8 cellular contexts compared by ENCODE assay signal in the genomic region with DNA sequence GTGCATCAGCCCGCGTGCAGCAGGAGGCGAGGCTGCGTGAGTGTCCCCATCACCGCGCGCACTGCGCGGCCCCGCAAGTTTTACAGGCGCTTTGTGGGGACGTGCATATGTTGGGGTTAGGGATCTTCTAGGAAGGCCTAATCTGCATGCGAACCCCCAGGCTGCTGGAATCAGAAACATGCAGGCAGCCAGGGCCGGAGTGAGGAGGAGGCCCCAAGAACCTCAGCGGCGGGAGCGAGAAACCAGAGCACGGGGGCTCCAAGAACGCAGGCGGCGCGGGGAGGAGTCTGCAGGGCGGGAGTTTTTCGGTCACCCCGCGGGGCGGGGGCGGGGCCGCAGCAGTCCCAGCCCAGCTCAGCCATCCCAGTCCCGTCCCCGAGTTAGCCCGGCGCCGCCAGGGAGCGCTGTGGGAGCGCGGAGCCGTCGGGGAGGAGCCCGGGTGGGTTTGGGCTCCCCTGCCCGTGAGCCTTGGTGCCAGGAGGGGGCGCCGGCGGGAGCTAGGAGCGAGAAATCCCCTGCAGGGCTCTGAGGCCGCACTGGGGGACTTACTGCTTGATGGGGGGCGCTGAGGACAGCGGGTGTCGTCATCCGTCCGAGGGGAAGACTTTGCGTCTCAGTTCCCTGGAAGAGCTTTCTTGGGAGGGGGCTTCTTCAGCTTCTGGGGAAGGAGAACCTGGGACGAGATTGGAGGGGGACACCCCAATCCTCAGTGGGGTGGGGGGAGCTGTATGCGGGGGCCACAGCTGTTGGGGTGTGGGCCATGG. TPM values are rescaled to one million over a fixed set of nuclear protein-coding genes. Genes with fewer than 3 reads are reported as not detected.
DNase-seq lines count a peak whose midpoint lies in the region; ATAC-seq and TF ChIP-seq lines count a peak whose summit lies in the region.

No MANE protein-coding gene starts in this region.

- peaks cover 22% of the 10 kb centered on the region for H3K27me3 ChIP-seq in CD8-positive, alpha-beta memory T cell (ENCODE audit: insufficient read depth, low read length, poor library complexity, severe bottlenecking)
- peaks cover 12% of the 10 kb centered on the region for H3K27me3 ChIP-seq in RWPE2 (ENCODE audit: insufficient read depth, poor library complexity, severe bottlenecking)
- peaks cover 16% of the 10 kb centered on the region for H3K27me3 ChIP-seq in suprapubic skin

- H3K36me3 Mint-ChIP-seq in CD8-positive, alpha-beta memory T cell, result no peaks in the 10 kb centered on the region
- no peaks in the 10 kb centered on the region for H3K36me3 Mint-ChIP-seq in activated T-helper 17 cell treated with anti-CD3 and anti-CD28 coated beads, Interleukin-2, amount 50 U/mL, for 72 hours (ENCODE audit: low read depth)

- POLR2A ChIA-PET in CD8-positive, alpha-beta memory T cell (lab: Charles Lee), result interaction anchor here (0.6 to 1.5 kb wide), 4 partner anchors 21 to 222 kb away, joined by 3 to 13 read pairs (median 3); a partner anchor contains a TSS

- peak overlapping the region; percentile 27 to 87 (median 67) for H3K4me3 Mint-ChIP-seq in CD8-positive, alpha-beta memory T cell
- peak overlapping the region; percentile 76 for H3K4me3 Mint-ChIP-seq in activated T-helper 17 cell treated with anti-CD3 and anti-CD28 coated beads, Interleukin-2, amount 50 U/mL, for 72 hours

- peak; percentile 92 for TF ChIP-seq CTCF in RWPE2 (IDR thresholded peaks at IDR 0.05; ENCODE audit: poor library complexity, severe bottlenecking)
- TF ChIP-seq CTCF in omental fat pad (IDR thresholded peaks at IDR 0.05), result peak in 2 of 3 donors; percentile 42 to 67
- peak; percentile 56 to 98 for TF ChIP-seq CTCF in suprapubic skin (IDR thresholded peaks at IDR 0.05)

- H3K27ac ChIP-seq in CD8-positive, alpha-beta memory T cell (ENCODE audit: low read depth, low read length), result peak overlapping the region; percentile 22
- H3K27ac ChIP-seq in RWPE2 (ENCODE audit: poor library complexity, severe bottlenecking) (no peak overlapping the region), suprapubic skin (no peak overlapping the region)

- no peaks in the 10 kb centered on the region for H3K9me3 Mint-ChIP-seq in CD8-positive, alpha-beta memory T cell
- H3K9me3 Mint-ChIP-seq in activated T-helper 17 cell treated with anti-CD3 and anti-CD28 coated beads, Interleukin-2, amount 50 U/mL, for 72 hours, result no peaks in the 10 kb centered on the region

- no peaks in the 10 kb centered on the region for H3K9me3 ChIP-seq in CD8-positive, alpha-beta memory T cell (ENCODE audit: low read length)
- H3K9me3 ChIP-seq in RWPE2 (ENCODE audit: severe bottlenecking) (no peaks in the 10 kb centered on the region), suprapubic skin (no peaks in the 10 kb centered on the region)

- H3K27me3 Mint-ChIP-seq in CD8-positive, alpha-beta memory T cell, result peaks cover 11 to 26% of the 10 kb centered on the region in 2 donors
- H3K27me3 Mint-ChIP-seq in activated T-helper 17 cell treated with anti-CD3 and anti-CD28 coated beads, Interleukin-2, amount 50 U/mL, for 72 hours, result peaks cover 11% of the 10 kb centered on the region

- ATAC-seq in GM21528 (IDR thresholded peaks at IDR 0.05; ENCODE audit: low FRiP score, unreplicated experiment), result peak; percentile 63
- ATAC-seq in RWPE2 (ENCODE audit: low read depth), result peak; percentile 88
- ATAC-seq in activated T-helper 17 cell treated with anti-CD3 and anti-CD28 coated beads, Interleukin-2, amount 50 U/mL, for 72 hours (replicated peaks), result peak; percentile 96
- ATAC-seq in omental fat pad (ENCODE audit: low FRiP score), result peak; percentile 88

- CTCF ChIA-PET in CD8-positive, alpha-beta memory T cell (lab: Charles Lee), result interaction anchor here (0.7 to 2.5 kb wide), 26 partner anchors 8 to 223 kb away, joined by 3 to 44 read pairs (median 4); a partner anchor contains a TSS

- no peak for TF ChIP-seq EP300 in suprapubic skin (IDR thresholded peaks at IDR 0.05)

- H3K4me3 ChIP-seq in CD8-positive, alpha-beta memory T cell (ENCODE audit: low read length), result peak overlapping the region; percentile 75
- peak overlapping the region; percentile 6 for H3K4me3 ChIP-seq in RWPE2 (ENCODE audit: severe bottlenecking)
- peak overlapping the region; percentile 35 for H3K4me3 ChIP-seq in suprapubic skin

- H3K4me1 ChIP-seq in CD8-positive, alpha-beta memory T cell (ENCODE audit: insufficient read depth, low read length), result peaks cover 20% of the 10 kb centered on the region
- no peaks in the 10 kb centered on the region for H3K4me1 ChIP-seq in RWPE2 (ENCODE audit: insufficient read depth, poor library complexity, severe bottlenecking)
- H3K4me1 ChIP-seq in suprapubic skin, result peaks cover 43% of the 10 kb centered on the region

- H3K27ac Mint-ChIP-seq in CD8-positive, alpha-beta memory T cell, result peak overlapping the region in 7 of 8 donors; percentile 29 to 88 (median 79)
- peak overlapping the region; percentile 65 for H3K27ac Mint-ChIP-seq in activated T-helper 17 cell treated with anti-CD3 and anti-CD28 coated beads, Interleukin-2, amount 50 U/mL, for 72 hours

- TF ChIP-seq POLR2A in suprapubic skin (IDR thresholded peaks at IDR 0.05), result no peak

- WGBS in suprapubic skin, result 0% methylated on average over 4 of the region's 54 CpGs

- DNase-seq in CD8-positive, alpha-beta memory T cell, result peak; percentile 87 to 94 (median 89)
- DNase-seq in LoVo (ENCODE audit: low spot score) (peak; percentile 90), RWPE2 (ENCODE audit: low spot score) (peak; percentile 80), fibroblast of the conjunctiva (ENCODE audit: low read depth) (peak; percentile 75), omental fat pad (ENCODE audit: low spot score) (peak; percentile 70), suprapubic skin (ENCODE audit: low spot score in 2 of 2) (peak; percentile 89 to 93)

- H3K36me3 ChIP-seq in CD8-positive, alpha-beta memory T cell (ENCODE audit: insufficient read depth, low read length), result no peaks in the 10 kb centered on the region
- H3K36me3 ChIP-seq in RWPE2 (ENCODE audit: low read depth) (no peaks in the 10 kb centered on the region), suprapubic skin (no peaks in the 10 kb centered on the region)

- peaks cover 9 to 27% (median 20%) of the 10 kb centered on the region in 3 donors for H3K4me1 Mint-ChIP-seq in CD8-positive, alpha-beta memory T cell
- peaks cover 5% of the 10 kb centered on the region for H3K4me1 Mint-ChIP-seq in activated T-helper 17 cell treated with anti-CD3 and anti-CD28 coated beads, Interleukin-2, amount 50 U/mL, for 72 hours

RNA-seq across cellular contexts. Expression of a gene that starts 0.9 kb away (rescaled TPM):
- under 1 TPM in 1 of 2 experiments, not detected in 1; 0.26 TPM for total RNA-seq in CD8-positive, alpha-beta memory T cell
- polyA plus RNA-seq in CD8-positive, alpha-beta memory T cell, result 0.26 TPM
- under 1 TPM; 0.32 to 0.52 TPM for total RNA-seq in activated T-helper 17 cell treated with anti-CD3 and anti-CD28 coated beads, Interleukin-2, amount 50 U/mL, for 72 hours
- total RNA-seq in omental fat pad (not detected), suprapubic skin (1 to 10 TPM; 3.7 to 9.1 (median 6.6) TPM)

RNA-seq across cellular contexts. Expression of a gene that starts 13.0 kb away (rescaled TPM):
- 10 to 100 TPM; 90.9 to 93.6 TPM for total RNA-seq in CD8-positive, alpha-beta memory T cell
- polyA plus RNA-seq in CD8-positive, alpha-beta memory T cell, result 33.2 TPM
- total RNA-seq in activated T-helper 17 cell treated with anti-CD3 and anti-CD28 coated beads, Interleukin-2, amount 50 U/mL, for 72 hours, result 10 to 100 TPM; 46.8 to 73.6 TPM
- total RNA-seq in omental fat pad (100 to 1,000 TPM in 1 of 4 donors, 10 to 100 TPM in 3; 27.4 to 132 (median 30.4) TPM), suprapubic skin (10 to 100 TPM; 28.8 to 58.5 (median 43.8) TPM)

RNA-seq across cellular contexts. Expression of a gene that starts 19.4 kb away (rescaled TPM):
- 1 to 10 TPM; 8.2 to 8.6 TPM for total RNA-seq in CD8-positive, alpha-beta memory T cell
- polyA plus RNA-seq in CD8-positive, alpha-beta memory T cell, result 0.15 TPM
- 1 to 10 TPM; 4.6 to 9.9 TPM for total RNA-seq in activated T-helper 17 cell treated with anti-CD3 and anti-CD28 coated beads, Interleukin-2, amount 50 U/mL, for 72 hours
- total RNA-seq in omental fat pad (1 to 10 TPM in 1 of 4 donors, under 1 TPM in 3; 0.75 to 3.0 (median 0.81) TPM), suprapubic skin (1 to 10 TPM; 2.0 to 5.1 (median 3.6) TPM)

RNA-seq across cellular contexts. Expression of a gene that starts 35.6 kb away (rescaled TPM):
- not detected for total RNA-seq in CD8-positive, alpha-beta memory T cell
- polyA plus RNA-seq in CD8-positive, alpha-beta memory T cell, result not detected
- total RNA-seq in activated T-helper 17 cell treated with anti-CD3 and anti-CD28 coated beads, Interleukin-2, amount 50 U/mL, for 72 hours, result not detected
- total RNA-seq in omental fat pad, result under 1 TPM in 1 of 4 donors, not detected in 3; 0.74 TPM
- total RNA-seq in suprapubic skin, result 1 to 10 TPM in 1 of 4 donors, under 1 TPM in 1, not detected in 2; 0.25 to 1.4 TPM

RNA-seq across cellular contexts. Expression of a gene that starts 47.3 kb away (rescaled TPM):
- not detected for total RNA-seq in CD8-positive, alpha-beta memory T cell
- not detected for polyA plus RNA-seq in CD8-positive, alpha-beta memory T cell
- total RNA-seq in activated T-helper 17 cell treated with anti-CD3 and anti-CD28 coated beads, Interleukin-2, amount 50 U/mL, for 72 hours, result 1 to 10 TPM in 1 of 2 donors, not detected in 1; 1.4 TPM
- total RNA-seq in omental fat pad (not detected), suprapubic skin (1 to 10 TPM in 3 of 4 donors, under 1 TPM in 1; 0.93 to 3.6 (median 1.4) TPM)

Comparison
In these comparisons a context has a peak if more than half of its experiments do, and no peak if none do; other contexts are left out.
1. H3K4me3 ChIP-seq: peak in every context shown above with its lines; median percentile 75 in CD8-positive, alpha-beta memory T cell; 35 in suprapubic skin; 6 in RWPE2.